Comparison of ENCODE assay signal across 10 cellular contexts in the genomic region with DNA sequence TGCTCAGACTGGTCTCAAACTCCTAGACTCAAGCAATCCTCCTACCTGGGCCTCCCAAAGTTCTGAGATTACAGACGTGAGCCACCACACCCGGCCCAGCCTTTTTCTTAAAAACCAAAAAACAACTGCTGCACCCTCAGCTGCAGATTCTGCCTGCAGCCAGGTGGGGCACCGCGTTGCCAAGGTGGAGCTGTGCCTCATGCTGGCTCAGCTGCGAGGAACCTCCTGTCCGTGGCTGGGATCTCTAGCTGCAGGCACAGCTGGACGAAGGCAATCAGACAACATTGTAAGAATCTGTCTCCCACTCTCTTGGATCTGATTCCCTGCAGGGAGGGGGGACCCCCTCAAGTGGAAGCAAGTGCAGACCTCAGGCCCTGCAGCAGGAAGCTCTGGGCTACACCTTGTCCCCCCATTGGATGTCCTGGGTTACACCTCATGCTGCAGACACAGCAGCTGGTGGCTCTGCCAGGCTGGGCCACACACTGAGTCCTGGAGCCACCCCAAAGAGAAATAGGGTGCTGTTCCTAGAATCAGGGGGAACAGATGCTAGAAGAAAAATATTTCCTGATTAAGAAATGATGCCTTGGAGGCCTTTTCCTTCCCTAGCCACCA. TPM values are rescaled to one million over a fixed set of nuclear protein-coding genes. Genes with fewer than 3 reads are reported as not detected.
DNase-seq lines count a peak whose midpoint lies in the region; ATAC-seq and TF ChIP-seq lines count a peak whose summit lies in the region.
"Had no signal": no experiment of that assay in that cellular context is flagged by ENCODE, and none has a peak within 500 bp of the region (broad histone marks: within the 10 kb centered on the region; RNA-seq: fewer than 3 reads in every experiment).

No MANE protein-coding gene starts in this region.

- peak overlapping the region in 3 of 5 experiments; percentile 96 to 98 (median 96) for H3K27ac Mint-ChIP-seq in brain
- H3K27ac Mint-ChIP-seq in activated CD4-positive, alpha-beta T cell treated with anti-CD3 and anti-CD28 coated beads for 36 hours, result no peak overlapping the region
- H3K27ac Mint-ChIP-seq: CD4-positive, CD25-positive, alpha-beta regulatory T cell had no signal

- 0 out of 2 replicates have a peak overlapping the region, but pooled peaks have one; percentile 21 for H2AFZ ChIP-seq in SK-N-SH (ENCODE audit: low read depth)

- TF ChIP-seq CTCF in SK-N-SH (IDR thresholded peaks at IDR 0.05), result no peak
- no peak for TF ChIP-seq CTCF in brain (conservative IDR thresholded peaks at IDR 0.05)
- no peak for TF ChIP-seq CTCF in right lobe of liver (IDR thresholded peaks at IDR 0.05)
- TF ChIP-seq CTCF in uterus (IDR thresholded peaks at IDR 0.05), result no peak

- H3K27me3 Mint-ChIP-seq in brain, result peaks cover 10% of the 10 kb centered on the region
- H3K27me3 Mint-ChIP-seq in activated CD4-positive, alpha-beta T cell treated with anti-CD3 and anti-CD28 coated beads for 36 hours, result peaks cover 11% of the 10 kb centered on the region

- H3K4me2 ChIP-seq in SK-N-SH, result no peak overlapping the region

- POLR2A ChIA-PET in SK-N-SH (lab: Yijun Ruan, JAX), result no interaction called here
- POLR2A ChIA-PET in activated CD4-positive, alpha-beta T cell treated with anti-CD3 and anti-CD28 coated beads for 36 hours (lab: Charles Lee), result no interaction called here

- no peak for TF ChIP-seq POLR2A in right lobe of liver (IDR thresholded peaks at IDR 0.05)
- TF ChIP-seq POLR2A in uterus (IDR thresholded peaks at IDR 0.05), result no peak

- H3K9me2 ChIP-seq in SK-N-SH, result no peaks in the 10 kb centered on the region

- H3K27me3 ChIP-seq in SK-N-SH (ENCODE audit: insufficient read depth), result no peaks in the 10 kb centered on the region
- H3K27me3 ChIP-seq in right lobe of liver, result no peaks in the 10 kb centered on the region
- H3K27me3 ChIP-seq in uterus, result no peaks in the 10 kb centered on the region

- no peak for DNase-seq in SK-N-SH
- DNase-seq in right lobe of liver, result no peak
- DNase-seq in uterus, result peak; percentile 33 to 41
- no peak for DNase-seq in stimulated activated CD4-positive, alpha-beta T cell treated with anti-CD3 and anti-CD28 coated beads, Interleukin-2, amount 100 ng/mL, for 48 hours
- no peak for DNase-seq in amniotic stem cell (lab: John Stamatoyannopoulos, UW)
- DNase-seq in activated CD4-positive, alpha-beta T cell treated with anti-CD3 and anti-CD28 coated beads for 36 hours, result no peak
- DNase-seq: T-helper 2 cell had no signal

- no peaks in the 10 kb centered on the region for H3K36me3 Mint-ChIP-seq in brain
- no peaks in the 10 kb centered on the region for H3K36me3 Mint-ChIP-seq in activated CD4-positive, alpha-beta T cell treated with anti-CD3 and anti-CD28 coated beads for 36 hours (ENCODE audit: low read depth)
- H3K36me3 Mint-ChIP-seq: CD4-positive, CD25-positive, alpha-beta regulatory T cell had no signal

- no peaks in the 10 kb centered on the region for H4K20me1 ChIP-seq in SK-N-SH (ENCODE audit: insufficient read depth)

- no peak overlapping the region for H3K4me3 ChIP-seq in SK-N-SH (ENCODE audit: low read depth in 2 of 2, low read length in 1 of 2)
- H3K4me3 ChIP-seq in right lobe of liver, result peak overlapping the region in 2 of 3 donors; percentile 14 to 22
- H3K4me3 ChIP-seq in uterus, result peak overlapping the region; percentile 42 to 44

- H3K9ac ChIP-seq in SK-N-SH, result no peak overlapping the region

- no peaks in the 10 kb centered on the region for H3K79me2 ChIP-seq in SK-N-SH (ENCODE audit: insufficient read depth)

- H3K4me1 ChIP-seq in SK-N-SH (ENCODE audit: control insufficient read depth in 1 of 2, insufficient read depth in 2 of 2, low read depth in 1 of 2, low read length in 1 of 2) (peaks cover 0 to 11% of the 10 kb centered on the region in 2 experiments; a peak in 2 of 4 replicates), right lobe of liver (no peaks in the 10 kb centered on the region), uterus (peaks cover 5 to 24% of the 10 kb centered on the region in 2 donors)

- no peak for TF ChIP-seq EP300 in SK-N-SH (IDR thresholded peaks at IDR 0.05; ENCODE audit: borderline replicate concordance in 1 of 2, low read depth in 1 of 2, low read length in 1 of 2)

- H3K9me3 Mint-ChIP-seq in brain, result no peaks in the 10 kb centered on the region
- H3K9me3 Mint-ChIP-seq in activated CD4-positive, alpha-beta T cell treated with anti-CD3 and anti-CD28 coated beads for 36 hours (ENCODE audit: low read depth), result no peaks in the 10 kb centered on the region
- H3K9me3 Mint-ChIP-seq: CD4-positive, CD25-positive, alpha-beta regulatory T cell had no signal

- H3K4me3 Mint-ChIP-seq in brain, result peak overlapping the region in 2 of 5 experiments; percentile 74 to 83
- H3K4me3 Mint-ChIP-seq in activated CD4-positive, alpha-beta T cell treated with anti-CD3 and anti-CD28 coated beads for 36 hours, result no peak overlapping the region
- H3K4me3 Mint-ChIP-seq: CD4-positive, CD25-positive, alpha-beta regulatory T cell had no signal

- WGBS in SK-N-SH (ENCODE audit: low lambda C conversion rate), result 85% methylated on average over 4 of the region's 7 CpGs
- 63% methylated on average over 1 of the region's 7 CpGs for WGBS in right lobe of liver (ENCODE audit: insufficient coverage, low coverage, low lambda C conversion rate, missing lambda C conversion rate)

- ATAC-seq in SK-N-SH treated with all-trans-retinoic acid at 6 μM for 48 hours (no peak), right lobe of liver (no peak)
- no peak for ATAC-seq in activated CD4-positive, alpha-beta T cell treated with anti-CD3 and anti-CD28 coated beads for 36 hours

- H3F3A ChIP-seq in SK-N-SH (replicated peaks; ENCODE audit: insufficient read depth), result no peaks in the 10 kb centered on the region

- H3K9me3 ChIP-seq in SK-N-SH (no peaks in the 10 kb centered on the region), right lobe of liver (no peaks in the 10 kb centered on the region), uterus (no peaks in the 10 kb centered on the region)

- H3K4me1 Mint-ChIP-seq in brain, result peaks cover 47% of the 10 kb centered on the region
- H3K4me1 Mint-ChIP-seq in activated CD4-positive, alpha-beta T cell treated with anti-CD3 and anti-CD28 coated beads for 36 hours, result no peaks in the 10 kb centered on the region
- H3K4me1 Mint-ChIP-seq: CD4-positive, CD25-positive, alpha-beta regulatory T cell had no signal

- CTCF ChIA-PET in SK-N-SH (lab: Yijun Ruan, JAX), result interaction anchor here (1.1 to 3.0 kb wide), 3 partner anchors 9 to 50 kb away, joined by 3 to 9 read pairs (median 3); no protein-coding TSS in a partner anchor
- CTCF ChIA-PET in activated CD4-positive, alpha-beta T cell treated with anti-CD3 and anti-CD28 coated beads for 36 hours (lab: Charles Lee), result interaction anchor here (0.6 to 0.8 kb wide), 2 partner anchors 42 to 61 kb away, joined by 3 read pairs; no protein-coding TSS in a partner anchor

- H3K27ac ChIP-seq in SK-N-SH (ENCODE audit: low read depth in 2 of 2, low read length in 1 of 2), result peak overlapping the region in 1 of 2 experiments; percentile 48; a peak in 2 of 4 replicates
- H3K27ac ChIP-seq in right lobe of liver, result peak overlapping the region; percentile 64 to 85 (median 72)
- H3K27ac ChIP-seq in uterus, result peak overlapping the region; percentile 97 to 99

- H3K36me3 ChIP-seq in SK-N-SH (replicated peaks in 1 of 2; ENCODE audit: control insufficient read depth in 1 of 2, insufficient read depth in 2 of 2, low read length in 1 of 2) (no peaks in the 10 kb centered on the region), right lobe of liver (no peaks in the 10 kb centered on the region), uterus (no peaks in the 10 kb centered on the region)

- intact Hi-C loops in right lobe of liver (cut with DNase I), result no loop called here
- intact Hi-C loops in uterus (cut with DNase I; ENCODE audit: low total_unique reads), result no loop called here
- intact Hi-C loops in activated CD4-positive, alpha-beta T cell treated with anti-CD3 and anti-CD28 coated beads for 36 hours (cut with DNase I, micrococcal nuclease), result no loop called here

- TF ChIP-seq RAD21 in SK-N-SH (IDR thresholded peaks at IDR 0.05; ENCODE audit: low read length), result no peak

TF ChIP-seq in SK-N-SH, 30 proteins besides CTCF, POLR2A, EP300 and RAD21:
- TF ChIP-seq SMC3 (IDR thresholded peaks at IDR 0.05; ENCODE audit: low read depth, low read length) (no peak), MAX (IDR thresholded peaks at IDR 0.05; ENCODE audit: low read depth) (0 out of 2 replicates have a peak, but pooled peaks have one; percentile 23)

TF ChIP-seq in SK-N-SH treated with all-trans-retinoic acid at 6 μM for 48 hours, 23 proteins besides CTCF, POLR2A, EP300 and RAD21 (continues in another document):
- TF ChIP-seq TCF4 (CRISPR knock-in tag; IDR thresholded peaks at IDR 0.05; ENCODE audit: borderline replicate concordance) (no peak), ZNF8 (CRISPR knock-in tag; IDR thresholded peaks at IDR 0.05) (no peak), ZNF565 (CRISPR knock-in tag; conservative IDR thresholded peaks at IDR 0.05; ENCODE audit: low read depth) (no peak), CREB5 (CRISPR knock-in tag; IDR thresholded peaks at IDR 0.05; ENCODE audit: low read depth) (no peak), ARNTL (CRISPR knock-in tag; IDR thresholded peaks at IDR 0.05; ENCODE audit: borderline replicate concordance, low read depth) (no peak), PPARA (CRISPR knock-in tag; IDR thresholded peaks at IDR 0.05; ENCODE audit: borderline replicate concordance) (no peak)

RNA-seq across cellular contexts. Expression of gene CIDEA, which starts 24.1 kb away (rescaled TPM):
- polyA plus RNA-seq in SK-N-SH (2012; rRNA removed) (not detected in 2 replicates), brain (ENCODE audit: insufficient read depth, low read depth, low replicate concordance) (1.5 TPM)
- not detected in 2 replicates for polyA plus RNA-seq in SK-N-SH (2012; cell fraction: cytosol; rRNA removed)
- polyA plus RNA-seq in SK-N-SH (2012; cell fraction: nucleus; rRNA removed), result not detected in 2 replicates
- total RNA-seq in right lobe of liver (not detected), uterus (not detected)
- not detected for total RNA-seq in activated CD4-positive, alpha-beta T cell treated with anti-CD3 and anti-CD28 coated beads for 36 hours
- total RNA-seq: CD4-positive, CD25-positive, alpha-beta regulatory T cell had no signal
- polyA plus RNA-seq: CD4-positive, CD25-positive, alpha-beta regulatory T cell had no signal

RNA-seq across cellular contexts. Expression of gene TUBB6, which starts 29.8 kb away (rescaled TPM):
- polyA plus RNA-seq in SK-N-SH (2012; rRNA removed) (285 and 387 TPM in 2 replicates), brain (ENCODE audit: insufficient read depth, low read depth, low replicate concordance) (43.5 TPM)
- 158 and 241 TPM in 2 replicates for polyA plus RNA-seq in SK-N-SH (2012; cell fraction: cytosol; rRNA removed)
- 318 and 338 TPM in 2 replicates for polyA plus RNA-seq in SK-N-SH (2012; cell fraction: nucleus; rRNA removed)
- total RNA-seq in right lobe of liver (10 to 100 TPM in 2 of 6 experiments, 1 to 10 TPM in 4; 2.4 to 18.5 (median 9.0) TPM), uterus (100 to 1,000 TPM; 222 to 456 (median 280) TPM)
- 1 to 10 TPM; 5.4 to 7.2 TPM for total RNA-seq in activated CD4-positive, alpha-beta T cell treated with anti-CD3 and anti-CD28 coated beads for 36 hours

Comparison
In these comparisons a context has a peak if more than half of its experiments do, and no peak if none do; other contexts are left out.
1. DNase-seq: peak in uterus (2 of 2); none in SK-N-SH (single experiment), right lobe of liver (0 of 3), stimulated activated CD4-positive, alpha-beta T cell treated with anti-CD3 and anti-CD28 coated beads, Interleukin-2, amount 100 ng/mL, for 48 hours (0 of 2), amniotic stem cell (single experiment) and activated CD4-positive, alpha-beta T cell treated with anti-CD3 and anti-CD28 coated beads for 36 hours (single experiment).
2. H3K4me3 ChIP-seq: peak in right lobe of liver (2 of 3) and uterus (2 of 2); none in SK-N-SH (0 of 2).
3. RNA of gene TUBB6, which starts 29.8 kb away (total RNA-seq): 222 to 456 TPM in uterus; 2.4 to 18.5 TPM in right lobe of liver and 5.4 to 7.2 TPM in activated CD4-positive, alpha-beta T cell treated with anti-CD3 and anti-CD28 coated beads for 36 hours; every median in the first group is over 10 times any median in the second.